Comparison of ENCODE assay signal across 25 cellular contexts in the genomic region with DNA sequence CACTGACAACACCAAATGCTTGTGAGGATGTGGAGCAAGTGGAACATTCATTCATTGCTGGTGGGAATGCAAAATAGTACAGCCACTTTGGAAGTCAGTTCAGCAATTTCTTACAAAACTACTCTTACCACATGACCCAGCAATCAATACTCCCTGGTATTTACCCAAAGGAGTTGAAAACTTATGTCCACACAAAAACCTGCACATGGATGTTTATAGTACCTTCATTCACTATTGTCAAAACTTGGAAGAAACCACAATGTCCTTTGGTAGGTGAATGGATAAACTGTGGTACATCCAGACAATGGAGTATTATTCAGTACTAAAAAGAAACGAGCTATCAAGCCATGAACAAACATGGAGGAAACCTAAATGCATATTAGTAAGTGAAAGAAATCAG.
"Had no signal": no experiment of that assay in that cellular context is flagged by ENCODE, and none has a peak within 500 bp of the region (broad histone marks: within the 10 kb centered on the region; RNA-seq: fewer than 3 reads in every experiment).

No MANE protein-coding gene starts in this region.

- H3K4me3 ChIP-seq: breast epithelium, colonic mucosa, dorsolateral prefrontal cortex, esophagus muscularis mucosa, hepatocyte, left ventricle myocardium inferior, ovary, prostate gland, tibial artery had no signal

- H3K4me2 ChIP-seq: hepatocyte had no signal

- FAIRE-seq: frontal cortex, urothelium cell line had no signal

- H3K36me3 ChIP-seq: breast epithelium, colonic mucosa, left ventricle myocardium inferior, neutrophil, ovary, prostate gland, tibial artery had no signal

- H3K9me3 ChIP-seq: breast epithelium, colonic mucosa, esophagus muscularis mucosa, left ventricle myocardium inferior, neutrophil, ovary, prostate gland, tibial artery had no signal

- H3K27me3 Mint-ChIP-seq: activated naive CD4-positive, alpha-beta T cell treated with anti-CD3 and anti-CD28 coated beads, Interleukin-2, amount 10 ng/mL, durations not matched to agents 7 days and 5 days had no signal

- H3K9me3 Mint-ChIP-seq: activated naive CD4-positive, alpha-beta T cell treated with anti-CD3 and anti-CD28 coated beads, Interleukin-2, amount 10 ng/mL, durations not matched to agents 7 days and 5 days had no signal

- DNase-seq: activated CD4-positive, alpha-beta T cell treated with anti-CD3 and anti-CD28 coated beads for 4 hours; activated effector memory CD4-positive, alpha-beta T cell treated with anti-CD3 and anti-CD28 coated beads, Interleukin-2, amount 50 U/mL, for 16 hours; activated naive CD4-positive, alpha-beta T cell treated with anti-CD3 and anti-CD28 coated beads, Interleukin-2, amount 10 ng/mL, durations not matched to agents 7 days and 5 days; activated T-cell treated with anti-CD3 and anti-CD28 coated beads, Interleukin-2, amount 50 U/mL, for 48 hours; colonic mucosa; dorsolateral prefrontal cortex; glutamatergic neuron; kidney glomerular epithelial cell; left ventricle myocardium inferior; mammary epithelial cell; midbrain; ovary; stimulated activated CD4-positive, alpha-beta T cell treated with anti-CD3 and anti-CD28 coated beads, Interleukin-4, amount 100 ng/mL, for 1 hour; stimulated activated naive CD4-positive, alpha-beta T cell treated with Interleukin-2 at 50 U/mL for 16 hours; T-helper 1 cell; T-helper 9 cell; tibial artery had no signal

- H3K27ac Mint-ChIP-seq: activated naive CD4-positive, alpha-beta T cell treated with anti-CD3 and anti-CD28 coated beads, Interleukin-2, amount 10 ng/mL, durations not matched to agents 7 days and 5 days; nephron had no signal

- H3K4me3 Mint-ChIP-seq: activated naive CD4-positive, alpha-beta T cell treated with anti-CD3 and anti-CD28 coated beads, Interleukin-2, amount 10 ng/mL, durations not matched to agents 7 days and 5 days; nephron had no signal

- H3K4me1 ChIP-seq: breast epithelium, colonic mucosa, prostate gland had no signal

- H3K27me3 ChIP-seq: colonic mucosa, esophagus muscularis mucosa, hepatocyte, neutrophil, ovary, tibial artery had no signal

- H3K27ac ChIP-seq: breast epithelium, colonic mucosa, dorsolateral prefrontal cortex, esophagus muscularis mucosa, hepatocyte, left ventricle myocardium inferior, neutrophil, ovary, tibial artery had no signal

- H3K4me1 Mint-ChIP-seq: nephron had no signal

- H2AFZ ChIP-seq: hepatocyte had no signal
